In genomic region chr2:171226471-171226870, GRCh38 we compare ENCODE assay signal across 34 cellular contexts.
"Had no signal": no experiment of that assay in that cellular context is flagged by ENCODE, and none has a peak within 500 bp of the region (broad histone marks: within the 10 kb centered on the region; RNA-seq: fewer than 3 reads in every experiment).

No MANE protein-coding gene starts in this region.

- ATAC-seq: activated CD4-positive, CD25-positive, alpha-beta regulatory T cell treated with anti-CD3 and anti-CD28 coated beads, Interleukin-2, amount 50 U/mL, for 24 hours; gastroesophageal sphincter; left colon; sciatic nerve; stimulated activated naive CD8-positive, alpha-beta T cell treated with anti-CD3 and anti-CD28 coated beads, Interleukin-15, amount 100 ng/mL, for 72 hours; upper lobe of right lung had no signal

- H3K9me3 ChIP-seq: adrenal gland, gastroesophageal sphincter, neutrophil, ovary, thyroid gland, upper lobe of right lung had no signal

- H3K27ac Mint-ChIP-seq: activated naive CD4-positive, alpha-beta T cell treated with anti-CD3 and anti-CD28 coated beads for 36 hours; activated naive CD8-positive, alpha-beta T cell treated with anti-CD3 and anti-CD28 coated beads for 36 hours; activated T-helper 1 cell treated with anti-CD3 and anti-CD28 coated beads, Interleukin-12 subunit alpha, Interleukin-12 subunit beta, Interleukin-2, Interleukin-4 antibody, amounts not matched to agents 30 ng/mL and 10 ng/mL and 1 ng/mL, durations not matched to agents 14 hours and 24 hours and 36 hours; naive B cell; nephron progenitor cell; progenitor cell of endocrine pancreas; stimulated activated memory B cell treated with anti-CD40 and anti-IgM and Interleukin-4, amounts not matched to agents 10 μg/mL and 1 μg/mL and 100 μg/mL, for 72 hours; stimulated activated naive CD8-positive, alpha-beta T cell treated with anti-CD3 and anti-CD28 coated beads, Interleukin-15, amount 100 ng/mL, for 72 hours had no signal

- H2AFZ ChIP-seq: hepatocyte had no signal

- H3K9me3 Mint-ChIP-seq: activated naive CD4-positive, alpha-beta T cell treated with anti-CD3 and anti-CD28 coated beads for 36 hours; stimulated activated memory B cell treated with anti-CD40 and anti-IgM and Interleukin-4, amounts not matched to agents 10 μg/mL and 1 μg/mL and 100 μg/mL, for 72 hours; stimulated activated naive CD8-positive, alpha-beta T cell treated with anti-CD3 and anti-CD28 coated beads, Interleukin-15, amount 100 ng/mL, for 72 hours had no signal

- H3K4me1 ChIP-seq: adrenal gland, gastroesophageal sphincter, thyroid gland, upper lobe of right lung had no signal

- FAIRE-seq: endothelial cell of umbilical vein, kidney had no signal

- H3K4me2 ChIP-seq: hepatocyte had no signal

- DNase-seq: activated CD4-positive, alpha-beta T cell treated with anti-CD3 and anti-CD28 coated beads for 48 hours; activated CD4-positive, alpha-beta T cell treated with anti-CD3 and anti-CD28 coated beads, Interleukin-2, amount 50 U/mL, for 48 hours; activated CD8-positive, alpha-beta memory T cell treated with anti-CD3 and anti-CD28 coated beads for 24 hours; activated effector memory CD4-positive, alpha-beta T cell treated with anti-CD3 and anti-CD28 coated beads, Interleukin-2, amount 50 U/mL, for 16 hours; activated naive CD4-positive, alpha-beta T cell treated with anti-CD3 and anti-CD28 coated beads for 36 hours; activated naive CD8-positive, alpha-beta T cell treated with anti-CD3 and anti-CD28 coated beads for 36 hours; adrenal gland; aorta; kidney; left colon; mammary epithelial cell; naive B cell; nephron progenitor cell; ovary; retina; stimulated activated CD4-positive, alpha-beta T cell treated with anti-CD3 and anti-CD28 coated beads, Interleukin-4, amount 100 ng/mL, for 4 hours; stimulated activated CD8-positive, alpha-beta memory T cell treated with anti-CD3 and anti-CD28 coated beads, Interleukin-4, amount 100 ng/mL, for 48 hours; stimulated activated naive CD8-positive, alpha-beta T cell treated with anti-CD3 and anti-CD28 coated beads, Interleukin-15, amount 100 ng/mL, for 72 hours; substantia nigra; T1000; thyroid gland; upper lobe of right lung; WERI-Rb-1 had no signal

- H3K79me2 ChIP-seq: hepatocyte had no signal

- H3K27me3 ChIP-seq: adrenal gland, gastroesophageal sphincter, hepatocyte, neutrophil, ovary, thyroid gland, upper lobe of right lung had no signal

- H3K36me3 Mint-ChIP-seq: activated naive CD8-positive, alpha-beta T cell treated with anti-CD3 and anti-CD28 coated beads for 36 hours had no signal

- H3K4me3 Mint-ChIP-seq: activated naive CD4-positive, alpha-beta T cell treated with anti-CD3 and anti-CD28 coated beads for 36 hours; activated naive CD8-positive, alpha-beta T cell treated with anti-CD3 and anti-CD28 coated beads for 36 hours; activated T-helper 1 cell treated with anti-CD3 and anti-CD28 coated beads, Interleukin-12 subunit alpha, Interleukin-12 subunit beta, Interleukin-2, Interleukin-4 antibody, amounts not matched to agents 30 ng/mL and 10 ng/mL and 1 ng/mL, durations not matched to agents 14 hours and 24 hours and 36 hours; brain; naive B cell; nephron progenitor cell; stimulated activated memory B cell treated with anti-CD40 and anti-IgM and Interleukin-4, amounts not matched to agents 10 μg/mL and 1 μg/mL and 100 μg/mL, for 72 hours; stimulated activated naive CD8-positive, alpha-beta T cell treated with anti-CD3 and anti-CD28 coated beads, Interleukin-15, amount 100 ng/mL, for 72 hours had no signal

- H3K27ac ChIP-seq: adrenal gland, gastroesophageal sphincter, hepatocyte, neutrophil, ovary, skin epidermis, thyroid gland, upper lobe of right lung, WERI-Rb-1 had no signal

- H3K4me3 ChIP-seq: adrenal gland, gastroesophageal sphincter, hepatocyte, ovary, skin epidermis, thyroid gland, upper lobe of right lung had no signal

- H3K36me3 ChIP-seq: adrenal gland, gastroesophageal sphincter, neutrophil, ovary, thyroid gland, upper lobe of right lung, WERI-Rb-1 had no signal

- H3K4me1 Mint-ChIP-seq: brain; naive B cell; nephron progenitor cell; stimulated activated memory B cell treated with anti-CD40 and anti-IgM and Interleukin-4, amounts not matched to agents 10 μg/mL and 1 μg/mL and 100 μg/mL, for 72 hours; stimulated activated naive CD8-positive, alpha-beta T cell treated with anti-CD3 and anti-CD28 coated beads, Interleukin-15, amount 100 ng/mL, for 72 hours had no signal

- H3K27me3 Mint-ChIP-seq: activated naive CD8-positive, alpha-beta T cell treated with anti-CD3 and anti-CD28 coated beads for 36 hours; brain; naive B cell; progenitor cell of endocrine pancreas; stimulated activated memory B cell treated with anti-CD40 and anti-IgM and Interleukin-4, amounts not matched to agents 10 μg/mL and 1 μg/mL and 100 μg/mL, for 72 hours; stimulated activated naive CD8-positive, alpha-beta T cell treated with anti-CD3 and anti-CD28 coated beads, Interleukin-15, amount 100 ng/mL, for 72 hours had no signal
